Comparison of ENCODE assay signal across 8 cellular contexts in genomic region chr18:68721681-68722583, GRCh38. TPM values are rescaled to one million over a fixed set of nuclear protein-coding genes. Genes with fewer than 3 reads are reported as not detected.
DNase-seq lines count a peak whose midpoint lies in the region; ATAC-seq and TF ChIP-seq lines count a peak whose summit lies in the region.

No MANE protein-coding gene starts in this region.

- no peaks in the 10 kb centered on the region for H3K27me3 ChIP-seq in GM06990 (replicated peaks; ENCODE audit: control insufficient read depth, insufficient read depth, low read length)
- no peaks in the 10 kb centered on the region for H3K27me3 ChIP-seq in effector memory CD4-positive, alpha-beta T cell (replicated peaks; ENCODE audit: control insufficient read depth, insufficient read depth, low read length, poor library complexity, severe bottlenecking)

- no peaks in the 10 kb centered on the region for H3K9me3 Mint-ChIP-seq in stimulated activated effector memory CD8-positive, alpha-beta T cell treated with anti-CD3 and anti-CD28 coated beads, Interleukin-12 subunit alpha, Interleukin-12 subunit beta, amount 100 ng/mL, for 72 hours

- H3K9me3 ChIP-seq in effector memory CD4-positive, alpha-beta T cell (ENCODE audit: control insufficient read depth, low read length): no peaks in the 10 kb centered on the region

- H3K4me3 Mint-ChIP-seq in stimulated activated effector memory CD8-positive, alpha-beta T cell treated with anti-CD3 and anti-CD28 coated beads, Interleukin-12 subunit alpha, Interleukin-12 subunit beta, amount 100 ng/mL, for 72 hours: peak overlapping the region; percentile 62

- peak; percentile 92 for ATAC-seq in GM21447 (IDR thresholded peaks at IDR 0.05; ENCODE audit: unreplicated experiment)
- peak; percentile 88 for ATAC-seq in stimulated activated effector memory CD8-positive, alpha-beta T cell treated with anti-CD3 and anti-CD28 coated beads, Interleukin-12 subunit alpha, Interleukin-12 subunit beta, amount 100 ng/mL, for 72 hours

- TF ChIP-seq CTCF in GM06990 (IDR thresholded peaks at IDR 0.05; ENCODE audit: insufficient read depth, low read length, poor library complexity, severe bottlenecking): no peak

- no peaks in the 10 kb centered on the region for H3K36me3 Mint-ChIP-seq in stimulated activated effector memory CD8-positive, alpha-beta T cell treated with anti-CD3 and anti-CD28 coated beads, Interleukin-12 subunit alpha, Interleukin-12 subunit beta, amount 100 ng/mL, for 72 hours

- peaks cover 16% of the 10 kb centered on the region for H3K4me1 Mint-ChIP-seq in stimulated activated effector memory CD8-positive, alpha-beta T cell treated with anti-CD3 and anti-CD28 coated beads, Interleukin-12 subunit alpha, Interleukin-12 subunit beta, amount 100 ng/mL, for 72 hours

- peak; percentile 20 for DNase-seq in GM06990 (ENCODE audit: extremely low read depth, insufficient read length)
- peak; percentile 33 for DNase-seq in Jurkat, Clone E6-1 (ENCODE audit: low read depth, low spot score)
- DNase-seq in effector memory CD4-positive, alpha-beta T cell: no peak
- DNase-seq in stimulated activated effector memory CD8-positive, alpha-beta T cell treated with anti-CD3 and anti-CD28 coated beads, Interleukin-12 subunit alpha, Interleukin-12 subunit beta, amount 100 ng/mL, for 72 hours (ENCODE audit: low spot score in 2 of 2): no peak
- no peak for DNase-seq in occipital lobe (lab: John Stamatoyannopoulos, UW)
- no peak for DNase-seq in HT-29 (ENCODE audit: low spot score)
- no peak for DNase-seq in stimulated activated CD4-positive, alpha-beta T cell treated with anti-CD3 and anti-CD28 coated beads, Interleukin-2, amount 100 ng/mL, for 48 hours

- no peaks in the 10 kb centered on the region for H3K36me3 ChIP-seq in GM06990 (ENCODE audit: control insufficient read depth, insufficient read depth, low read length)
- no peaks in the 10 kb centered on the region for H3K36me3 ChIP-seq in effector memory CD4-positive, alpha-beta T cell (ENCODE audit: control insufficient read depth, insufficient read depth, low read length)

- peaks cover 3% of the 10 kb centered on the region for H3K4me1 ChIP-seq in effector memory CD4-positive, alpha-beta T cell (ENCODE audit: control insufficient read depth, insufficient read depth, low read length, poor library complexity, severe bottlenecking)

- H3K27ac ChIP-seq in effector memory CD4-positive, alpha-beta T cell (ENCODE audit: insufficient read depth, low read length, poor library complexity, severe bottlenecking): peak overlapping the region; percentile 27

- H3K4me3 ChIP-seq in GM06990 (replicated peaks; ENCODE audit: low read depth, low read length): peak overlapping the region; percentile 54
- H3K4me3 ChIP-seq in Jurkat, Clone E6-1 (ENCODE audit: low read length): peak overlapping the region; percentile 24
- peak overlapping the region; percentile 43 for H3K4me3 ChIP-seq in effector memory CD4-positive, alpha-beta T cell (ENCODE audit: insufficient read depth, low read depth, low read length, poor library complexity, severe bottlenecking)

- H3K27ac Mint-ChIP-seq in stimulated activated effector memory CD8-positive, alpha-beta T cell treated with anti-CD3 and anti-CD28 coated beads, Interleukin-12 subunit alpha, Interleukin-12 subunit beta, amount 100 ng/mL, for 72 hours: peak overlapping the region; percentile 67

RNA-seq across cellular contexts. Expression of gene TMX3, which starts 7.0 kb away (rescaled TPM):
- 38.0 TPM for polyA plus RNA-seq in Jurkat, Clone E6-1 (2012; ENCODE audit: insufficient read depth, insufficient read length)
- total RNA-seq in occipital lobe: 84.7 TPM
- 6.7 and 16.2 TPM in 2 replicates for total RNA-seq in HT-29 (2014; rRNA removed; shearing (Covaris generic))

Comparison
In these comparisons a context has a peak if more than half of its experiments do, and no peak if none do; other contexts are left out.
1. DNase-seq: peak in GM06990 (single experiment) and Jurkat, Clone E6-1 (single experiment); none in effector memory CD4-positive, alpha-beta T cell (0 of 3), stimulated activated effector memory CD8-positive, alpha-beta T cell treated with anti-CD3 and anti-CD28 coated beads, Interleukin-12 subunit alpha, Interleukin-12 subunit beta, amount 100 ng/mL, for 72 hours (0 of 2), occipital lobe (single experiment), HT-29 (single experiment) and stimulated activated CD4-positive, alpha-beta T cell treated with anti-CD3 and anti-CD28 coated beads, Interleukin-2, amount 100 ng/mL, for 48 hours (0 of 2).
2. Peak in every context shown above with its lines, with median percentiles within 50 percentile points of each other: H3K4me3 ChIP-seq.